ENCODE assay signal across 1 cellular context in the genomic region with DNA sequence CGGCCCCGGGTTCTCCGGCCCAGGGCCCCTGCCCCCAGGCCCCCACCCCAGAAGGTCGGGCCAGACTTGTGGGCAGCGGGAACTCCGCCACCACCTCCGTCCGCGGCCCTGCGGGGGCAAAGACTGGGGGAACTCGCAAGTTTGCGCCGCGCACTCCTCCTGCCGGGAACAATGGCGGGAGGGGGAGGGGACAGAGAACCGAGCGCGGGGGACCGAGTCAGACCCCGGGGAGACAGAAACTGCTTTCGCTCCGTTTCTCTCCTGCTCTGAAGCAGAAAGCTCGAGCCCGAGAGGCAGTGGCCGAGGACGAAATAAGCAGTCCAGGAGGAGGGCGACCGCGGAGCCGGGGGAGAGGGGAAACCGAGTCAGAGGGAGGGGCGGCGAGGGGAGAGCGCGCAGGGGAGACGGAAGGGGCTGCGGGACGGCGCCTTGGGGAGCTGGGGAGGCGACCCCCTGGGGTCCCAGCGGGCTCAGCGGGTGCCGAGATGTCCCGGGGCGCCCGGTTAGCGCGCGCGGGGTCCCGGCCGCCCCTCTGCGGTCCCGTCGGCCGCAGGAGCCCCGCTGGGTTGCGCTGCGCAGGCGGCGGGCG.
TF ChIP-seq lines count a peak whose summit lies in the region.

No MANE protein-coding gene starts in this region.

TF ChIP-seq in GM23338, 12 proteins besides CTCF, POLR2A, EP300 and RAD21 (continued from another document):
- TF ChIP-seq, protein P1, sequence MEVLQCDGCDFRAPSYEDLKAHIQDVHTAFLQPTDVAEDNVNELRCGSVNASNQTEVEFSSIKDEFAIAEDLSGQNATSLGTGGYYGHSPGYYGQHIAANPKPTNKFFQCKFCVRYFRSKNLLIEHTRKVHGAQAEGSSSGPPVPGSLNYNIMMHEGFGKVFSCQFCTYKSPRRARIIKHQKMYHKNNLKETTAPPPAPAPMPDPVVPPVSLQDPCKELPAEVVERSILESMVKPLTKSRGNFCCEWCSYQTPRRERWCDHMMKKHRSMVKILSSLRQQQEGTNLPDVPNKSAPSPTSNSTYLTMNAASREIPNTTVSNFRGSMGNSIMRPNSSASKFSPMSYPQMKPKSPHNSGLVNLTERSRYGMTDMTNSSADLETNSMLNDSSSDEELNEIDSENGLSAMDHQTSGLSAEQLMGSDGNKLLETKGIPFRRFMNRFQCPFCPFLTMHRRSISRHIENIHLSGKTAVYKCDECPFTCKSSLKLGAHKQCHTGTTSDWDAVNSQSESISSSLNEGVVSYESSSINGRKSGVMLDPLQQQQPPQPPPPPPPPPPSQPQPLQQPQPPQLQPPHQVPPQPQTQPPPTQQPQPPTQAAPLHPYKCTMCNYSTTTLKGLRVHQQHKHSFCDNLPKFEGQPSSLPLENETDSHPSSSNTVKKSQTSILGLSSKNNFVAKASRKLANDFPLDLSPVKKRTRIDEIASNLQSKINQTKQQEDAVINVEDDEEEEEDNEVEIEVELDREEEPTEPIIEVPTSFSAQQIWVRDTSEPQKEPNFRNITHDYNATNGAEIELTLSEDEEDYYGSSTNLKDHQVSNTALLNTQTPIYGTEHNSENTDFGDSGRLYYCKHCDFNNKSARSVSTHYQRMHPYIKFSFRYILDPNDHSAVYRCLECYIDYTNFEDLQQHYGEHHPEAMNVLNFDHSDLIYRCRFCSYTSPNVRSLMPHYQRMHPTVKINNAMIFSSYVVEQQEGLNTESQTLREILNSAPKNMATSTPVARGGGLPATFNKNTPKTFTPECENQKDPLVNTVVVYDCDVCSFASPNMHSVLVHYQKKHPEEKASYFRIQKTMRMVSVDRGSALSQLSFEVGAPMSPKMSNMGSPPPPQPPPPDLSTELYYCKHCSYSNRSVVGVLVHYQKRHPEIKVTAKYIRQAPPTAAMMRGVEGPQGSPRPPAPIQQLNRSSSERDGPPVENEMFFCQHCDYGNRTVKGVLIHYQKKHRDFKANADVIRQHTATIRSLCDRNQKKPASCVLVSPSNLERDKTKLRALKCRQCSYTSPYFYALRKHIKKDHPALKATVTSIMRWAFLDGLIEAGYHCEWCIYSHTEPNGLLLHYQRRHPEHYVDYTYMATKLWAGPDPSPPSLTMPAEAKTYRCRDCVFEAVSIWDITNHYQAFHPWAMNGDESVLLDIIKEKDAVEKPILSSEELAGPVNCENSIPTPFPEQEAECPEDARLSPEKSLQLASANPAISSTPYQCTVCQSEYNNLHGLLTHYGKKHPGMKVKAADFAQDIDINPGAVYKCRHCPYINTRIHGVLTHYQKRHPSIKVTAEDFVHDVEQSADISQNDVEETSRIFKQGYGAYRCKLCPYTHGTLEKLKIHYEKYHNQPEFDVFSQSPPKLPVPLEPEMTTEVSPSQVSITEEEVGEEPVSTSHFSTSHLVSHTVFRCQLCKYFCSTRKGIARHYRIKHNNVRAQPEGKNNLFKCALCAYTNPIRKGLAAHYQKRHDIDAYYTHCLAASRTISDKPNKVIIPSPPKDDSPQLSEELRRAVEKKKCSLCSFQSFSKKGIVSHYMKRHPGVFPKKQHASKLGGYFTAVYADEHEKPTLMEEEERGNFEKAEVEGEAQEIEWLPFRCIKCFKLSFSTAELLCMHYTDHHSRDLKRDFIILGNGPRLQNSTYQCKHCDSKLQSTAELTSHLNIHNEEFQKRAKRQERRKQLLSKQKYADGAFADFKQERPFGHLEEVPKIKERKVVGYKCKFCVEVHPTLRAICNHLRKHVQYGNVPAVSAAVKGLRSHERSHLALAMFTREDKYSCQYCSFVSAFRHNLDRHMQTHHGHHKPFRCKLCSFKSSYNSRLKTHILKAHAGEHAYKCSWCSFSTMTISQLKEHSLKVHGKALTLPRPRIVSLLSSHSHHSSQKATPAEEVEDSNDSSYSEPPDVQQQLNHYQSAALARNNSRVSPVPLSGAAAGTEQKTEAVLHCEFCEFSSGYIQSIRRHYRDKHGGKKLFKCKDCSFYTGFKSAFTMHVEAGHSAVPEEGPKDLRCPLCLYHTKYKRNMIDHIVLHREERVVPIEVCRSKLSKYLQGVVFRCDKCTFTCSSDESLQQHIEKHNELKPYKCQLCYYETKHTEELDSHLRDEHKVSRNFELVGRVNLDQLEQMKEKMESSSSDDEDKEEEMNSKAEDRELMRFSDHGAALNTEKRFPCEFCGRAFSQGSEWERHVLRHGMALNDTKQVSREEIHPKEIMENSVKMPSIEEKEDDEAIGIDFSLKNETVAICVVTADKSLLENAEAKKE (CRISPR knock-in tag; IDR thresholded peaks at IDR 0.05) = no peak
- TF ChIP-seq EZH2 (IDR thresholded peaks at IDR 0.05; ENCODE audit: low read depth, unreplicated experiment) = no peak
- TF ChIP-seq, protein P2, sequence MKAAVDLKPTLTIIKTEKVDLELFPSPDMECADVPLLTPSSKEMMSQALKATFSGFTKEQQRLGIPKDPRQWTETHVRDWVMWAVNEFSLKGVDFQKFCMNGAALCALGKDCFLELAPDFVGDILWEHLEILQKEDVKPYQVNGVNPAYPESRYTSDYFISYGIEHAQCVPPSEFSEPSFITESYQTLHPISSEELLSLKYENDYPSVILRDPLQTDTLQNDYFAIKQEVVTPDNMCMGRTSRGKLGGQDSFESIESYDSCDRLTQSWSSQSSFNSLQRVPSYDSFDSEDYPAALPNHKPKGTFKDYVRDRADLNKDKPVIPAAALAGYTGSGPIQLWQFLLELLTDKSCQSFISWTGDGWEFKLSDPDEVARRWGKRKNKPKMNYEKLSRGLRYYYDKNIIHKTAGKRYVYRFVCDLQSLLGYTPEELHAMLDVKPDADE (IDR thresholded peaks at IDR 0.05) = no peak
- no peak for TF ChIP-seq ZNF331 (CRISPR knock-in tag; IDR thresholded peaks at IDR 0.05; ENCODE audit: low read depth)
- TF ChIP-seq STAT1 (IDR thresholded peaks at IDR 0.05; ENCODE audit: unreplicated experiment) = no peak
- no peak for TF ChIP-seq JUNB (IDR thresholded peaks at IDR 0.05; ENCODE audit: unreplicated experiment)
- TF ChIP-seq EZH2phosphoT487 (IDR thresholded peaks at IDR 0.05; ENCODE audit: unreplicated experiment) = no peak
- TF ChIP-seq CREB1 (CRISPR knock-in tag; IDR thresholded peaks at IDR 0.05; ENCODE audit: low read depth) = no peak
TF ChIP-seq in GM23338: peak in this region for 0.
